8 cellular contexts compared by ENCODE assay signal in genomic region chr14:104680056-104680805, GRCh38. TPM values are rescaled to one million over a fixed set of nuclear protein-coding genes. Genes with fewer than 3 reads are reported as not detected.
DNase-seq lines count a peak whose midpoint lies in the region; ATAC-seq lines count a peak whose summit lies in the region.

No MANE protein-coding gene starts in this region.

- H3K27ac Mint-ChIP-seq in T-helper 2 cell treated with Interferon-gamma antibody and Interleukin-4, amounts not matched to agents 5 μg/mL and 100 μg/mL, for 36 hours = no peak overlapping the region

- no peaks in the 10 kb centered on the region for H3K36me3 Mint-ChIP-seq in T-helper 2 cell treated with Interferon-gamma antibody and Interleukin-4, amounts not matched to agents 5 μg/mL and 100 μg/mL, for 36 hours (ENCODE audit: low read depth)

- H3K4me1 Mint-ChIP-seq in T-helper 2 cell treated with Interferon-gamma antibody and Interleukin-4, amounts not matched to agents 5 μg/mL and 100 μg/mL, for 36 hours (ENCODE audit: low read depth) = peaks cover 14% of the 10 kb centered on the region

- H3K9me3 Mint-ChIP-seq in T-helper 2 cell treated with Interferon-gamma antibody and Interleukin-4, amounts not matched to agents 5 μg/mL and 100 μg/mL, for 36 hours = no peaks in the 10 kb centered on the region

- H3K4me3 Mint-ChIP-seq in T-helper 2 cell treated with Interferon-gamma antibody and Interleukin-4, amounts not matched to agents 5 μg/mL and 100 μg/mL, for 36 hours = peak overlapping the region; percentile 12

- DNase-seq in GM03348 (ENCODE audit: low spot score) = peak; percentile 89
- no peak for DNase-seq in T-helper 2 cell treated with Interferon-gamma antibody and Interleukin-4, amounts not matched to agents 5 μg/mL and 100 μg/mL, for 36 hours (ENCODE audit: low spot score)
- peak; percentile 31 for DNase-seq in foreskin melanocyte
- DNase-seq in renal cortical epithelial cell (ENCODE audit: low read depth) = peak; percentile 68
- DNase-seq in ecto neural progenitor cell (ENCODE audit: low spot score) = no peak
- DNase-seq in GOT3 (lab: John Stamatoyannopoulos, UW) = no peak
- no peak for DNase-seq in NCI-H187 (lab: John Stamatoyannopoulos, UW)

- H3K27me3 Mint-ChIP-seq in T-helper 2 cell treated with Interferon-gamma antibody and Interleukin-4, amounts not matched to agents 5 μg/mL and 100 μg/mL, for 36 hours (ENCODE audit: low read depth) = peaks cover 3% of the 10 kb centered on the region

- ATAC-seq in GM21737 (IDR thresholded peaks at IDR 0.05; ENCODE audit: unreplicated experiment) = no peak

RNA-seq across cellular contexts. Expression of gene INF2, which starts 9.2 kb away (rescaled TPM):
- 51.2 and 80.9 TPM in 2 replicates for total RNA-seq in renal cortical epithelial cell

RNA-seq across cellular contexts. Expression of gene ADSS1, which starts 43.8 kb away (rescaled TPM):
- total RNA-seq in renal cortical epithelial cell = 0.87 and 2.8 TPM in 2 replicates

Comparison
In these comparisons a context has a peak if more than half of its experiments do, and no peak if none do; other contexts are left out.
1. DNase-seq: peak in GM03348 (single experiment), foreskin melanocyte (single experiment) and renal cortical epithelial cell (single experiment); none in T-helper 2 cell treated with Interferon-gamma antibody and Interleukin-4, amounts not matched to agents 5 μg/mL and 100 μg/mL, for 36 hours (single experiment), ecto neural progenitor cell (single experiment), GOT3 (single experiment) and NCI-H187 (0 of 2).